In genomic region chr5:160369990-160370712, GRCh38 we compare ENCODE assay signal across 8 cellular contexts. TPM values are rescaled to one million over a fixed set of nuclear protein-coding genes. Genes with fewer than 3 reads are reported as not detected.
A peak's percentile ranks its signal among the peaks of the same experiment; 100 is the strongest.
DNase-seq lines count a peak whose midpoint lies in the region; ATAC-seq, FAIRE-seq and TF ChIP-seq lines count a peak whose summit lies in the region.

A gene with protein sequence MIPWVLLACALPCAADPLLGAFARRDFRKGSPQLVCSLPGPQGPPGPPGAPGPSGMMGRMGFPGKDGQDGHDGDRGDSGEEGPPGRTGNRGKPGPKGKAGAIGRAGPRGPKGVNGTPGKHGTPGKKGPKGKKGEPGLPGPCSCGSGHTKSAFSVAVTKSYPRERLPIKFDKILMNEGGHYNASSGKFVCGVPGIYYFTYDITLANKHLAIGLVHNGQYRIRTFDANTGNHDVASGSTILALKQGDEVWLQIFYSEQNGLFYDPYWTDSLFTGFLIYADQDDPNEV (minus strand): TSS chr5:160370626. CDS start chr5:160355011, 15,615 bp downstream.

- no peak for FAIRE-seq in small intestine (lab: Jason Lieb, UNC)

- H3K9ac ChIP-seq in PC-3 (ENCODE audit: low read length) = no peak within 1 kb of the TSS

- peaks cover 3% of the 10 kb centered on the region; the same call in 1 of the 2 replicates for H3K9me3 ChIP-seq in PC-3 (ENCODE audit: low read length)
- H3K9me3 ChIP-seq in small intestine (ENCODE audit: control insufficient read depth, low read depth) = no peaks in the 10 kb centered on the region

- CTCF ChIA-PET in PC-3 (lab: Charles Lee) = interaction anchor here (1.2 kb wide), 1 partner anchor 21 kb away, joined by 8 read pairs; no protein-coding TSS in a partner anchor

- no peaks in the 10 kb centered on the region for H3F3A ChIP-seq in PC-3 (ENCODE audit: low read length, unreplicated experiment)

- H3K27ac ChIP-seq in PC-3 (ENCODE audit: low read length) (no peak within 1 kb of the TSS), small intestine (ENCODE audit: low read depth in 1 of 2, low read length in 1 of 2) (peak within 1 kb of the TSS in 1 of 2 donors; percentile 55)

- peaks cover 28% of the 10 kb centered on the region; the same call in 1 of the 2 replicates for H3K27me3 ChIP-seq in PC-3 (ENCODE audit: low read length)
- H3K27me3 ChIP-seq in small intestine (ENCODE audit: control insufficient read depth in 2 of 2, insufficient read depth in 2 of 2, low read length in 2 of 2) = peaks cover 0 to 3% of the 10 kb centered on the region in 2 donors

- BruUV-seq in PC-3 (replicated peaks; lab: Mats Ljungman, UMichigan) = no TSS peak

- H4K20me1 ChIP-seq in PC-3 (ENCODE audit: low read length) = no peaks in the 10 kb centered on the region

- H3K4me2 ChIP-seq in PC-3 (ENCODE audit: low read length) = peak within 1 kb of the TSS; percentile 83

- H3K4me1 ChIP-seq in PC-3 (ENCODE audit: insufficient read depth, low read length) (no peaks in the 10 kb centered on the region; the same call in 1 of the 2 replicates), small intestine (ENCODE audit: control insufficient read depth in 2 of 2, insufficient read depth in 1 of 2, low read depth in 1 of 2, low read length in 1 of 2) (no peaks in the 10 kb centered on the region)

- intact Hi-C loops in PC-3 (cut with micrococcal nuclease) = no loop called here

- in situ Hi-C loops in ACHN (cut with HindIII; ENCODE audit: low pct_ligation_motif_present, low pct_unique_long_range_greater_than_20kb, low sequenced_read_pairs) = no loop called here

- no peak for TF ChIP-seq CTCF in PC-3 (conservative IDR thresholded peaks at IDR 0.05; ENCODE audit: low read depth, low read length)

- peak within 1 kb of the TSS; percentile 63 for H3K4me3 ChIP-seq in PC-3 (ENCODE audit: low read length)
- peak within 1 kb of the TSS in 1 of 2 donors; percentile 48 for H3K4me3 ChIP-seq in small intestine (ENCODE audit: low read depth in 1 of 2, low read length in 2 of 2)

- WGBS in small intestine, 3 donors = 1 to 2% (median 2%) methylated on average over 40 to 45 of the region's 45 CpGs

- peak; percentile 55 for ATAC-seq in GM18498 (IDR thresholded peaks at IDR 0.05; ENCODE audit: unreplicated experiment)
- ATAC-seq in PC-3 = peak; percentile 59
- no peak for ATAC-seq in GM21717 (IDR thresholded peaks at IDR 0.05; ENCODE audit: unreplicated experiment)
- ATAC-seq in HG03571 (IDR thresholded peaks at IDR 0.05; ENCODE audit: unreplicated experiment) = no peak

- H3K9me2 ChIP-seq in PC-3 (replicated peaks; ENCODE audit: low read length) = no peaks in the 10 kb centered on the region

- peak within 1 kb of the TSS; percentile 78 for H2AFZ ChIP-seq in PC-3 (ENCODE audit: low read length)

- POLR2A ChIA-PET in PC-3 (lab: Charles Lee; ENCODE audit: unreplicated experiment) = no interaction called here

- DNase-seq in ACHN (peak; percentile 27), PC-3 (peak; percentile 35), cerebellum (ENCODE audit: low spot score) (peak; percentile 74), kidney glomerular epithelial cell (lab: John Stamatoyannopoulos, UW) (peak; percentile 24), small intestine (peak; percentile 31)

- no peaks in the 10 kb centered on the region for H3K36me3 ChIP-seq in PC-3 (ENCODE audit: low read depth, low read length)
- H3K36me3 ChIP-seq in small intestine (ENCODE audit: control insufficient read depth in 2 of 2, insufficient read depth in 2 of 2, low read length in 2 of 2) = no peaks in the 10 kb centered on the region

- no peaks in the 10 kb centered on the region for H3K79me2 ChIP-seq in PC-3 (ENCODE audit: low read length)

RNA-seq across cellular contexts. Expression of the gene that starts here (rescaled TPM):
- total RNA-seq in PC-3 (2014; rRNA removed) (0.04 and 0.17 TPM in 2 replicates), cerebellum (2.3 TPM)
- 1 to 10 TPM in 1 of 3 donors, under 1 TPM in 1, not detected in 1; 0.27 to 1.3 TPM for polyA plus RNA-seq in small intestine

Comparison
In these comparisons a context has a peak if more than half of its experiments do, and no peak if none do; other contexts are left out.
1. Peak in DNase-seq, ATAC-seq, H3K4me3 ChIP-seq and H3K4me2 ChIP-seq in PC-3; RNA of the gene not detected or under 1 TPM.
2. DNase-seq: peak in every context shown above with its lines; median percentile 74 in cerebellum; 35 in PC-3; 31 in small intestine; 27 in ACHN; 24 in kidney glomerular epithelial cell.